In genomic region chr10:79472449-79472848, GRCh38 we compare ENCODE assay signal across 21 cellular contexts. TPM values are rescaled to one million over a fixed set of nuclear protein-coding genes. Genes with fewer than 3 reads are reported as not detected.
"Had no signal": no experiment of that assay in that cellular context is flagged by ENCODE, and none has a peak within 500 bp of the region (broad histone marks: within the 10 kb centered on the region; RNA-seq: fewer than 3 reads in every experiment).

No MANE protein-coding gene starts in this region.

- H3K9me3 Mint-ChIP-seq: immature natural killer cell; mesothelial cell of epicardium; naive B cell; natural killer cell; stimulated activated naive B cell treated with anti-CD40 and anti-IgM and Interleukin-4, amounts not matched to agents 10 μg/mL and 1 μg/mL and 100 μg/mL, for 72 hours; stimulated activated naive CD8-positive, alpha-beta T cell treated with anti-CD3 and anti-CD28 coated beads, Interleukin-15, Interleukin-2, amounts not matched to agents 100 ng/mL and 50 ng/mL, for 24 hours; type B pancreatic cell had no signal

- H3K36me3 ChIP-seq: left lung, lower lobe of right lung, ovary, right atrium auricular region, right lobe of liver, tibial nerve, uterus had no signal

- H3K4me2 ChIP-seq: smooth muscle cell had no signal

- H3K36me3 Mint-ChIP-seq: immature natural killer cell; mesothelial cell of epicardium; naive B cell; natural killer cell; stimulated activated naive B cell treated with anti-CD40 and anti-IgM and Interleukin-4, amounts not matched to agents 10 μg/mL and 1 μg/mL and 100 μg/mL, for 72 hours; type B pancreatic cell had no signal

- DNase-seq: immature natural killer cell; kidney; left colon; left lung; lower lobe of right lung; mammary epithelial cell; naive B cell; natural killer cell; ovary; right lobe of liver; stimulated activated CD4-positive, alpha-beta T cell treated with anti-CD3 and anti-CD28 coated beads, Interleukin-1b, Interleukin-23, amount 100 ng/mL, for 48 hours; stimulated activated CD4-positive, alpha-beta T cell treated with anti-CD3 and anti-CD28 coated beads, Interleukin-4, amount 100 ng/mL, for 1 hour; stimulated activated naive B cell treated with anti-CD40 and anti-IgM and Interleukin-4, amounts not matched to agents 10 μg/mL and 1 μg/mL and 100 μg/mL, for 72 hours; uterus had no signal

- H3K4me1 ChIP-seq: uterus had no signal

- H3K4me3 Mint-ChIP-seq: immature natural killer cell; mesothelial cell of epicardium; naive B cell; natural killer cell; stimulated activated naive B cell treated with anti-CD40 and anti-IgM and Interleukin-4, amounts not matched to agents 10 μg/mL and 1 μg/mL and 100 μg/mL, for 72 hours; stimulated activated naive CD8-positive, alpha-beta T cell treated with anti-CD3 and anti-CD28 coated beads, Interleukin-15, Interleukin-2, amounts not matched to agents 100 ng/mL and 50 ng/mL, for 24 hours; type B pancreatic cell had no signal

- H3K4me1 Mint-ChIP-seq: immature natural killer cell; naive B cell; natural killer cell; stimulated activated naive B cell treated with anti-CD40 and anti-IgM and Interleukin-4, amounts not matched to agents 10 μg/mL and 1 μg/mL and 100 μg/mL, for 72 hours had no signal

- H3K27me3 ChIP-seq: left lung, ovary, right atrium auricular region, right lobe of liver, tibial nerve, uterus had no signal

- H3K9me3 ChIP-seq: left lung, lower lobe of right lung, ovary, right atrium auricular region, right lobe of liver, tibial nerve, uterus had no signal

- H3K27ac ChIP-seq: left lung, lower lobe of right lung, ovary, right atrium auricular region, right lobe of liver, tibial nerve had no signal

- H3K27ac Mint-ChIP-seq: immature natural killer cell; mesothelial cell of epicardium; naive B cell; natural killer cell; progenitor cell of endocrine pancreas; stimulated activated naive B cell treated with anti-CD40 and anti-IgM and Interleukin-4, amounts not matched to agents 10 μg/mL and 1 μg/mL and 100 μg/mL, for 72 hours; stimulated activated naive CD8-positive, alpha-beta T cell treated with anti-CD3 and anti-CD28 coated beads, Interleukin-15, Interleukin-2, amounts not matched to agents 100 ng/mL and 50 ng/mL, for 24 hours; type B pancreatic cell had no signal

- H3K4me3 ChIP-seq: left lung, lower lobe of right lung, ovary, right atrium auricular region, right lobe of liver, smooth muscle cell, tibial nerve, uterus had no signal

RNA-seq across cellular contexts. Expression of gene EIF5AL1, which starts 39.9 kb away (rescaled TPM):
- total RNA-seq: lower lobe of right lung, mesothelial cell of epicardium had no signal
